Comparison of ENCODE assay signal across 28 cellular contexts in genomic region chr5:158525663-158526062, GRCh38.
"Had no signal": no experiment of that assay in that cellular context is flagged by ENCODE, and none has a peak within 500 bp of the region (broad histone marks: within the 10 kb centered on the region; RNA-seq: fewer than 3 reads in every experiment).

No MANE protein-coding gene starts in this region.

- H3K27ac Mint-ChIP-seq: immature natural killer cell; naive thymus-derived CD8-positive, alpha-beta T cell; neural progenitor cell; progenitor cell of endocrine pancreas; stimulated activated effector memory CD8-positive, alpha-beta T cell treated with anti-CD3 and anti-CD28 coated beads, Interleukin-12 subunit alpha, Interleukin-12 subunit beta, amount 100 ng/mL, for 72 hours; stimulated activated naive CD8-positive, alpha-beta T cell treated with anti-CD3 and anti-CD28 coated beads, Interleukin-15, Interleukin-2, amounts not matched to agents 100 ng/mL and 50 ng/mL, for 24 hours had no signal

- H3K4me1 ChIP-seq: neural progenitor cell, sigmoid colon, spleen, suprapubic skin, tibial artery, upper lobe of right lung had no signal

- H3K36me3 Mint-ChIP-seq: immature natural killer cell; naive thymus-derived CD8-positive, alpha-beta T cell; neural progenitor cell; stimulated activated effector memory CD8-positive, alpha-beta T cell treated with anti-CD3 and anti-CD28 coated beads, Interleukin-12 subunit alpha, Interleukin-12 subunit beta, amount 100 ng/mL, for 72 hours had no signal

- H3K36me3 ChIP-seq: left lung, lower lobe of right lung, neural progenitor cell, neutrophil, ovary, right atrium auricular region, sigmoid colon, spleen, suprapubic skin, thoracic aorta, tibial artery, upper lobe of right lung had no signal

- DNase-seq: hypothalamus; immature natural killer cell; kidney; left colon; left lung; lower lobe of right lung; mammary epithelial cell; mesenchymal stem cell; naive thymus-derived CD8-positive, alpha-beta T cell; occipital lobe; ovary; sigmoid colon; small intestine; spleen; stimulated activated CD4-positive, alpha-beta T cell treated with anti-CD3 and anti-CD28 coated beads, Interleukin-4, amount 100 ng/mL, for 24 hours; stimulated activated naive CD4-positive, alpha-beta T cell; tibial artery; trophoblast cell; upper lobe of right lung had no signal

- H2AFZ ChIP-seq: neural progenitor cell had no signal

- H3K27ac ChIP-seq: left lung, lower lobe of right lung, neural progenitor cell, neutrophil, ovary, right atrium auricular region, sigmoid colon, spleen, suprapubic skin, thoracic aorta, tibial artery, upper lobe of right lung had no signal

- H3K9me3 ChIP-seq: left lung, lower lobe of right lung, neutrophil, ovary, right atrium auricular region, sigmoid colon, spleen, suprapubic skin, thoracic aorta, tibial artery, upper lobe of right lung had no signal

- H3K4me2 ChIP-seq: neural progenitor cell had no signal

- H3K4me1 Mint-ChIP-seq: stimulated activated effector memory CD8-positive, alpha-beta T cell treated with anti-CD3 and anti-CD28 coated beads, Interleukin-12 subunit alpha, Interleukin-12 subunit beta, amount 100 ng/mL, for 72 hours had no signal

- H3K9ac ChIP-seq: neural progenitor cell had no signal

- ATAC-seq: left colon; left lung; lower lobe of right lung; naive thymus-derived CD8-positive, alpha-beta T cell; stimulated activated effector memory CD8-positive, alpha-beta T cell treated with anti-CD3 and anti-CD28 coated beads, Interleukin-12 subunit alpha, Interleukin-12 subunit beta, amount 100 ng/mL, for 72 hours; upper lobe of right lung had no signal

- H3K27me3 Mint-ChIP-seq: naive thymus-derived CD8-positive, alpha-beta T cell; progenitor cell of endocrine pancreas; stimulated activated naive CD8-positive, alpha-beta T cell treated with anti-CD3 and anti-CD28 coated beads, Interleukin-15, Interleukin-2, amounts not matched to agents 100 ng/mL and 50 ng/mL, for 24 hours had no signal

- H3K9me3 Mint-ChIP-seq: immature natural killer cell; naive thymus-derived CD8-positive, alpha-beta T cell; nephron; neural progenitor cell; stimulated activated effector memory CD8-positive, alpha-beta T cell treated with anti-CD3 and anti-CD28 coated beads, Interleukin-12 subunit alpha, Interleukin-12 subunit beta, amount 100 ng/mL, for 72 hours; stimulated activated naive CD8-positive, alpha-beta T cell treated with anti-CD3 and anti-CD28 coated beads, Interleukin-15, Interleukin-2, amounts not matched to agents 100 ng/mL and 50 ng/mL, for 24 hours had no signal

- H3K27me3 ChIP-seq: left lung, neural progenitor cell, neutrophil, ovary, right atrium auricular region, sigmoid colon, spleen, suprapubic skin, tibial artery, upper lobe of right lung had no signal

- H3K4me3 Mint-ChIP-seq: immature natural killer cell; naive thymus-derived CD8-positive, alpha-beta T cell; nephron; neural progenitor cell; stimulated activated effector memory CD8-positive, alpha-beta T cell treated with anti-CD3 and anti-CD28 coated beads, Interleukin-12 subunit alpha, Interleukin-12 subunit beta, amount 100 ng/mL, for 72 hours; stimulated activated naive CD8-positive, alpha-beta T cell treated with anti-CD3 and anti-CD28 coated beads, Interleukin-15, Interleukin-2, amounts not matched to agents 100 ng/mL and 50 ng/mL, for 24 hours had no signal

- H3K4me3 ChIP-seq: left lung, lower lobe of right lung, neural progenitor cell, ovary, right atrium auricular region, sigmoid colon, spleen, suprapubic skin, thoracic aorta, tibial artery, upper lobe of right lung had no signal
